ENCODE assay signal across 1 cellular context in the genomic region with DNA sequence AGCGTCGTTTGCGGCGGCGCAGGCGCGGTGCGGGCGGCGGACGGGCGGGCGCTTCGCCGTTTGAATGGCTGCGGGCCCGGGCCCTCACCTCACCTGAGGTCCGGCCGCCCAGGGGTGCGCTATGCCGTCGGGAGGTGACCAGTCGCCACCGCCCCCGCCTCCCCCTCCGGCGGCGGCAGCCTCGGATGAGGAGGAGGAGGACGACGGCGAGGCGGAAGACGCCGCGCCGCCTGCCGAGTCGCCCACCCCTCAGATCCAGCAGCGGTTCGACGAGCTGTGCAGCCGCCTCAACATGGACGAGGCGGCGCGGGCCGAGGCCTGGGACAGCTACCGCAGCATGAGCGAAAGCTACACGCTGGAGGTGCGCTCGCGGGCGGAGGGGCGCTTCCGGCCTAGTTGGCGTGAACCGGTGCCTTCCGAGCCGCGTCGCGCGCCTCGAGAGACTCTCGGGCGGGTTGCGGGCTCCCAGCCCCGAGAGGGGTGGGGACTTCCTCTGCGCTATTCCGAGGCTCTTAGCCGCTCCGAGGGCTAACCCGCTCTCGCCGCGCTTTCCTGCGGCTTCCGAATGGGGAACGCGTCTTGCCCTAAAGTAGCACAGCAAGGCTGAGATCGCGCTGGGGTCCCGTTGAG.
A peak's percentile ranks its signal among the peaks of the same experiment; 100 is the strongest.
TF ChIP-seq lines count a peak whose summit lies in the region.

A gene with protein sequence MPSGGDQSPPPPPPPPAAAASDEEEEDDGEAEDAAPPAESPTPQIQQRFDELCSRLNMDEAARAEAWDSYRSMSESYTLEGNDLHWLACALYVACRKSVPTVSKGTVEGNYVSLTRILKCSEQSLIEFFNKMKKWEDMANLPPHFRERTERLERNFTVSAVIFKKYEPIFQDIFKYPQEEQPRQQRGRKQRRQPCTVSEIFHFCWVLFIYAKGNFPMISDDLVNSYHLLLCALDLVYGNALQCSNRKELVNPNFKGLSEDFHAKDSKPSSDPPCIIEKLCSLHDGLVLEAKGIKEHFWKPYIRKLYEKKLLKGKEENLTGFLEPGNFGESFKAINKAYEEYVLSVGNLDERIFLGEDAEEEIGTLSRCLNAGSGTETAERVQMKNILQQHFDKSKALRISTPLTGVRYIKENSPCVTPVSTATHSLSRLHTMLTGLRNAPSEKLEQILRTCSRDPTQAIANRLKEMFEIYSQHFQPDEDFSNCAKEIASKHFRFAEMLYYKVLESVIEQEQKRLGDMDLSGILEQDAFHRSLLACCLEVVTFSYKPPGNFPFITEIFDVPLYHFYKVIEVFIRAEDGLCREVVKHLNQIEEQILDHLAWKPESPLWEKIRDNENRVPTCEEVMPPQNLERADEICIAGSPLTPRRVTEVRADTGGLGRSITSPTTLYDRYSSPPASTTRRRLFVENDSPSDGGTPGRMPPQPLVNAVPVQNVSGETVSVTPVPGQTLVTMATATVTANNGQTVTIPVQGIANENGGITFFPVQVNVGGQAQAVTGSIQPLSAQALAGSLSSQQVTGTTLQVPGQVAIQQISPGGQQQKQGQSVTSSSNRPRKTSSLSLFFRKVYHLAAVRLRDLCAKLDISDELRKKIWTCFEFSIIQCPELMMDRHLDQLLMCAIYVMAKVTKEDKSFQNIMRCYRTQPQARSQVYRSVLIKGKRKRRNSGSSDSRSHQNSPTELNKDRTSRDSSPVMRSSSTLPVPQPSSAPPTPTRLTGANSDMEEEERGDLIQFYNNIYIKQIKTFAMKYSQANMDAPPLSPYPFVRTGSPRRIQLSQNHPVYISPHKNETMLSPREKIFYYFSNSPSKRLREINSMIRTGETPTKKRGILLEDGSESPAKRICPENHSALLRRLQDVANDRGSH (plus strand): TSS at position 36 of the 630 bp plus-strand sequence. CDS start 86 bp downstream, at position 122.

TF ChIP-seq in HepG2, 621 proteins besides CTCF, POLR2A, EP300 and RAD21 (continued from another document):
- TF ChIP-seq, protein P1, sequence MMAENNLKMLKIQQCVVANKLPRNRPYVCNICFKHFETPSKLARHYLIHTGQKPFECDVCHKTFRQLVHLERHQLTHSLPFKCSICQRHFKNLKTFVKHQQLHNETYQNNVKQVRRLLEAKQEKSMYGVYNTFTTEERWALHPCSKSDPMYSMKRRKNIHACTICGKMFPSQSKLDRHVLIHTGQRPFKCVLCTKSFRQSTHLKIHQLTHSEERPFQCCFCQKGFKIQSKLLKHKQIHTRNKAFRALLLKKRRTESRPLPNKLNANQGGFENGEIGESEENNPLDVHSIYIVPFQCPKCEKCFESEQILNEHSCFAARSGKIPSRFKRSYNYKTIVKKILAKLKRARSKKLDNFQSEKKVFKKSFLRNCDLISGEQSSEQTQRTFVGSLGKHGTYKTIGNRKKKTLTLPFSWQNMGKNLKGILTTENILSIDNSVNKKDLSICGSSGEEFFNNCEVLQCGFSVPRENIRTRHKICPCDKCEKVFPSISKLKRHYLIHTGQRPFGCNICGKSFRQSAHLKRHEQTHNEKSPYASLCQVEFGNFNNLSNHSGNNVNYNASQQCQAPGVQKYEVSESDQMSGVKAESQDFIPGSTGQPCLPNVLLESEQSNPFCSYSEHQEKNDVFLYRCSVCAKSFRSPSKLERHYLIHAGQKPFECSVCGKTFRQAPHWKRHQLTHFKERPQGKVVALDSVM (CRISPR knock-in tag; IDR thresholded peaks at IDR 0.05), result peak; percentile 77
- TF ChIP-seq, protein P2, sequence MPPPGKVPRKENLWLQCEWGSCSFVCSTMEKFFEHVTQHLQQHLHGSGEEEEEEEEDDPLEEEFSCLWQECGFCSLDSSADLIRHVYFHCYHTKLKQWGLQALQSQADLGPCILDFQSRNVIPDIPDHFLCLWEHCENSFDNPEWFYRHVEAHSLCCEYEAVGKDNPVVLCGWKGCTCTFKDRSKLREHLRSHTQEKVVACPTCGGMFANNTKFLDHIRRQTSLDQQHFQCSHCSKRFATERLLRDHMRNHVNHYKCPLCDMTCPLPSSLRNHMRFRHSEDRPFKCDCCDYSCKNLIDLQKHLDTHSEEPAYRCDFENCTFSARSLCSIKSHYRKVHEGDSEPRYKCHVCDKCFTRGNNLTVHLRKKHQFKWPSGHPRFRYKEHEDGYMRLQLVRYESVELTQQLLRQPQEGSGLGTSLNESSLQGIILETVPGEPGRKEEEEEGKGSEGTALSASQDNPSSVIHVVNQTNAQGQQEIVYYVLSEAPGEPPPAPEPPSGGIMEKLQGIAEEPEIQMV (CRISPR knock-in tag; IDR thresholded peaks at IDR 0.05; ENCODE audit: low read depth), result peak; percentile 77
- peak; percentile 76 for TF ChIP-seq RFXAP (CRISPR knock-in tag; IDR thresholded peaks at IDR 0.05; ENCODE audit: borderline replicate concordance)
- peak; percentile 82 for TF ChIP-seq ZNF678 (CRISPR knock-in tag; IDR thresholded peaks at IDR 0.05)
- TF ChIP-seq ASH2L (IDR thresholded peaks at IDR 0.05; ENCODE audit: insufficient read length, low read depth, low read length), result no peak
- TF ChIP-seq ZNF546 (CRISPR knock-in tag; conservative IDR thresholded peaks at IDR 0.05), result peak; percentile 46; the same call in 1 of the 2 replicates
- TF ChIP-seq ZNF501 (CRISPR knock-in tag; IDR thresholded peaks at IDR 0.05), result peak; percentile 60; the same call in 1 of the 2 replicates
- TF ChIP-seq, protein P3, sequence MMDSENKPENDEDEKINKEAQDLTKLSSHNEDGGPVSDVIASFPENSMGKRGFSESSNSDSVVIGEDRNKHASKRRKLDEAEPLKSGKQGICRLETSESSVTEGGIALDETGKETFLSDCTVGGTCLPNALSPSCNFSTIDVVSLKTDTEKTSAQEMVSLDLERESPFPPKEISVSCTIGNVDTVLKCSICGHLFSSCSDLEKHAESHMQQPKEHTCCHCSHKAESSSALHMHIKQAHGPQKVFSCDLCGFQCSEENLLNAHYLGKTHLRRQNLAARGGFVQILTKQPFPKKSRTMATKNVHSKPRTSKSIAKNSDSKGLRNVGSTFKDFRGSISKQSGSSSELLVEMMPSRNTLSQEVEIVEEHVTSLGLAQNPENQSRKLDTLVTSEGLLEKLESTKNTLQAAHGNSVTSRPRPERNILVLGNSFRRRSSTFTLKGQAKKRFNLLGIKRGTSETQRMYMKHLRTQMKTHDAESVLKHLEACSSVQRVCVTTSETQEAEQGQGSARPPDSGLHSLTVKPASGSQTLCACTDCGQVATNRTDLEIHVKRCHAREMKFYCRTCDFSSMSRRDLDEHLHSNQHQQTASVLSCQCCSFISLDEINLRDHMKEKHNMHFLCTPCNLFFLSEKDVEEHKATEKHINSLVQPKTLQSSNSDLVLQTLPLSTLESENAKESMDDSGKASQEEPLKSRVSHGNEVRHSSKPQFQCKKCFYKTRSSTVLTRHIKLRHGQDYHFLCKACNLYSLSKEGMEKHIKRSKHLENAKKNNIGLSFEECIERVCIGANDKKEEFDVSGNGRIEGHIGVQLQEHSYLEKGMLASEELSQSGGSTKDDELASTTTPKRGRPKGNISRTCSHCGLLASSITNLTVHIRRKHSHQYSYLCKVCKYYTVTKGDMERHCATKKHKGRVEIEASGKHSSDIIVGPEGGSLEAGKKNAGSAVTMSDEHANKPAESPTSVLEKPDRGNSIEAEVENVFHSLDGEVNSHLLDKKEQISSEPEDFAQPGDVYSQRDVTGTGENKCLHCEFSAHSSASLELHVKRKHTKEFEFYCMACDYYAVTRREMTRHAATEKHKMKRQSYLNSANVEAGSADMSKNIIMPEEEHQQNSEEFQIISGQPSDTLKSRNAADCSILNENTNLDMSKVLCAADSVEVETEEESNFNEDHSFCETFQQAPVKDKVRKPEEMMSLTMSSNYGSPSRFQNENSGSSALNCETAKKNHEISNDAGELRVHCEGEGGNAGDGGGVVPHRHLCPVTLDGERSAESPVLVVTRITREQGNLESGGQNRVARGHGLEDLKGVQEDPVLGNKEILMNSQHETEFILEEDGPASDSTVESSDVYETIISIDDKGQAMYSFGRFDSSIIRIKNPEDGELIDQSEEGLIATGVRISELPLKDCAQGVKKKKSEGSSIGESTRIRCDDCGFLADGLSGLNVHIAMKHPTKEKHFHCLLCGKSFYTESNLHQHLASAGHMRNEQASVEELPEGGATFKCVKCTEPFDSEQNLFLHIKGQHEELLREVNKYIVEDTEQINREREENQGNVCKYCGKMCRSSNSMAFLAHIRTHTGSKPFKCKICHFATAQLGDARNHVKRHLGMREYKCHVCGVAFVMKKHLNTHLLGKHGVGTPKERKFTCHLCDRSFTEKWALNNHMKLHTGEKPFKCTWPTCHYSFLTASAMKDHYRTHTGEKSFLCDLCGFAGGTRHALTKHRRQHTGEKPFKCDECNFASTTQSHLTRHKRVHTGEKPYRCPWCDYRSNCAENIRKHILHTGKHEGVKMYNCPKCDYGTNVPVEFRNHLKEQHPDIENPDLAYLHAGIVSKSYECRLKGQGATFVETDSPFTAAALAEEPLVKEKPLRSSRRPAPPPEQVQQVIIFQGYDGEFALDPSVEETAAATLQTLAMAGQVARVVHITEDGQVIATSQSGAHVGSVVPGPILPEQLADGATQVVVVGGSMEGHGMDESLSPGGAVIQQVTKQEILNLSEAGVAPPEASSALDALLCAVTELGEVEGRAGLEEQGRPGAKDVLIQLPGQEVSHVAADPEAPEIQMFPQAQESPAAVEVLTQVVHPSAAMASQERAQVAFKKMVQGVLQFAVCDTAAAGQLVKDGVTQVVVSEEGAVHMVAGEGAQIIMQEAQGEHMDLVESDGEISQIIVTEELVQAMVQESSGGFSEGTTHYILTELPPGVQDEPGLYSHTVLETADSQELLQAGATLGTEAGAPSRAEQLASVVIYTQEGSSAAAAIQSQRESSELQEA (CRISPR knock-in tag; IDR thresholded peaks at IDR 0.05; ENCODE audit: not compliant biosample characterization), result peak; percentile 48
- TF ChIP-seq, protein P4, sequence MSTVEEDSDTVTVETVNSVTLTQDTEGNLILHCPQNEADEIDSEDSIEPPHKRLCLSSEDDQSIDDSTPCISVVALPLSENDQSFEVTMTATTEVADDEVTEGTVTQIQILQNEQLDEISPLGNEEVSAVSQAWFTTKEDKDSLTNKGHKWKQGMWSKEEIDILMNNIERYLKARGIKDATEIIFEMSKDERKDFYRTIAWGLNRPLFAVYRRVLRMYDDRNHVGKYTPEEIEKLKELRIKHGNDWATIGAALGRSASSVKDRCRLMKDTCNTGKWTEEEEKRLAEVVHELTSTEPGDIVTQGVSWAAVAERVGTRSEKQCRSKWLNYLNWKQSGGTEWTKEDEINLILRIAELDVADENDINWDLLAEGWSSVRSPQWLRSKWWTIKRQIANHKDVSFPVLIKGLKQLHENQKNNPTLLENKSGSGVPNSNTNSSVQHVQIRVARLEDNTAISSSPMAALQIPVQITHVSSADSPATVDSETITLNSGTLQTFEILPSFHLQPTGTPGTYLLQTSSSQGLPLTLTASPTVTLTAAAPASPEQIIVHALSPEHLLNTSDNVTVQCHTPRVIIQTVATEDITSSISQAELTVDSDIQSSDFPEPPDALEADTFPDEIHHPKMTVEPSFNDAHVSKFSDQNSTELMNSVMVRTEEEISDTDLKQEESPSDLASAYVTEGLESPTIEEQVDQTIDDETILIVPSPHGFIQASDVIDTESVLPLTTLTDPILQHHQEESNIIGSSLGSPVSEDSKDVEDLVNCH (CRISPR knock-in tag; IDR thresholded peaks at IDR 0.05), result peak; percentile 82; the same call in 1 of the 2 replicates
- peak; percentile 72; the same call in 1 of the 2 replicates for TF ChIP-seq FOXO1 (CRISPR knock-in tag; IDR thresholded peaks at IDR 0.05)
- no peak for TF ChIP-seq ELF3 (CRISPR knock-in tag; IDR thresholded peaks at IDR 0.05)
- TF ChIP-seq ZNF605 (CRISPR knock-in tag; IDR thresholded peaks at IDR 0.05), result peak; percentile 90; the same call in 1 of the 2 replicates
- TF ChIP-seq, protein P5, sequence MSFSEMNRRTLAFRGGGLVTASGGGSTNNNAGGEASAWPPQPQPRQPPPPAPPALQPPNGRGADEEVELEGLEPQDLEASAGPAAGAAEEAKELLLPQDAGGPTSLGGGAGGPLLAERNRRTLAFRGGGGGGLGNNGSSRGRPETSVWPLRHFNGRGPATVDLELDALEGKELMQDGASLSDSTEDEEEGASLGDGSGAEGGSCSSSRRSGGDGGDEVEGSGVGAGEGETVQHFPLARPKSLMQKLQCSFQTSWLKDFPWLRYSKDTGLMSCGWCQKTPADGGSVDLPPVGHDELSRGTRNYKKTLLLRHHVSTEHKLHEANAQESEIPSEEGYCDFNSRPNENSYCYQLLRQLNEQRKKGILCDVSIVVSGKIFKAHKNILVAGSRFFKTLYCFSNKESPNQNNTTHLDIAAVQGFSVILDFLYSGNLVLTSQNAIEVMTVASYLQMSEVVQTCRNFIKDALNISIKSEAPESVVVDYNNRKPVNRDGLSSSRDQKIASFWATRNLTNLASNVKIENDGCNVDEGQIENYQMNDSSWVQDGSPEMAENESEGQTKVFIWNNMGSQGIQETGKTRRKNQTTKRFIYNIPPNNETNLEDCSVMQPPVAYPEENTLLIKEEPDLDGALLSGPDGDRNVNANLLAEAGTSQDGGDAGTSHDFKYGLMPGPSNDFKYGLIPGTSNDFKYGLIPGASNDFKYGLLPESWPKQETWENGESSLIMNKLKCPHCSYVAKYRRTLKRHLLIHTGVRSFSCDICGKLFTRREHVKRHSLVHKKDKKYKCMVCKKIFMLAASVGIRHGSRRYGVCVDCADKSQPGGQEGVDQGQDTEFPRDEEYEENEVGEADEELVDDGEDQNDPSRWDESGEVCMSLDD (CRISPR knock-in tag; IDR thresholded peaks at IDR 0.05; ENCODE audit: borderline replicate concordance), result 0 out of 2 replicates have a peak, but pooled peaks have one; percentile 73
- TF ChIP-seq SAFB2 (CRISPR knock-in tag; IDR thresholded peaks at IDR 0.05; ENCODE audit: borderline replicate concordance, low read depth), result peak; percentile 86
- peak; percentile 51; the same call in 1 of the 2 replicates for TF ChIP-seq ISL2 (CRISPR knock-in tag; IDR thresholded peaks at IDR 0.05)
- peak; percentile 76 for TF ChIP-seq SPEN (CRISPR knock-in tag; IDR thresholded peaks at IDR 0.05; ENCODE audit: low read depth)
- 0 out of 2 replicates have a peak, but pooled peaks have one; percentile 87 for TF ChIP-seq ZZZ3 (CRISPR knock-in tag; IDR thresholded peaks at IDR 0.05; ENCODE audit: borderline replicate concordance)
- TF ChIP-seq TBX2 (CRISPR knock-in tag; IDR thresholded peaks at IDR 0.05; ENCODE audit: borderline replicate concordance), result peak; percentile 47
- TF ChIP-seq MTF1 (CRISPR knock-in tag; IDR thresholded peaks at IDR 0.05), result no peak
- TF ChIP-seq, protein P6, sequence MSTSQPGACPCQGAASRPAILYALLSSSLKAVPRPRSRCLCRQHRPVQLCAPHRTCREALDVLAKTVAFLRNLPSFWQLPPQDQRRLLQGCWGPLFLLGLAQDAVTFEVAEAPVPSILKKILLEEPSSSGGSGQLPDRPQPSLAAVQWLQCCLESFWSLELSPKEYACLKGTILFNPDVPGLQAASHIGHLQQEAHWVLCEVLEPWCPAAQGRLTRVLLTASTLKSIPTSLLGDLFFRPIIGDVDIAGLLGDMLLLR (CRISPR knock-in tag; IDR thresholded peaks at IDR 0.05), result peak; percentile 54; the same call in 1 of the 2 replicates
- peak; percentile 92 for TF ChIP-seq ZNF343 (CRISPR knock-in tag; IDR thresholded peaks at IDR 0.05)
- peak; percentile 92 for TF ChIP-seq ATF7-NPFF (CRISPR knock-in tag; IDR thresholded peaks at IDR 0.05; ENCODE audit: low read depth)
- 0 out of 2 replicates have a peak, but pooled peaks have one; percentile 19 for TF ChIP-seq ZNF12 (CRISPR knock-in tag; IDR thresholded peaks at IDR 0.05)
- peak; percentile 61; the same call in 1 of the 2 replicates for TF ChIP-seq ZBTB20 (CRISPR knock-in tag; IDR thresholded peaks at IDR 0.05; ENCODE audit: borderline replicate concordance, low read depth)
- peak; percentile 85; the same call in 1 of the 2 replicates for TF ChIP-seq ZNF614 (CRISPR knock-in tag; IDR thresholded peaks at IDR 0.05; ENCODE audit: borderline replicate concordance)
- TF ChIP-seq, protein P7, sequence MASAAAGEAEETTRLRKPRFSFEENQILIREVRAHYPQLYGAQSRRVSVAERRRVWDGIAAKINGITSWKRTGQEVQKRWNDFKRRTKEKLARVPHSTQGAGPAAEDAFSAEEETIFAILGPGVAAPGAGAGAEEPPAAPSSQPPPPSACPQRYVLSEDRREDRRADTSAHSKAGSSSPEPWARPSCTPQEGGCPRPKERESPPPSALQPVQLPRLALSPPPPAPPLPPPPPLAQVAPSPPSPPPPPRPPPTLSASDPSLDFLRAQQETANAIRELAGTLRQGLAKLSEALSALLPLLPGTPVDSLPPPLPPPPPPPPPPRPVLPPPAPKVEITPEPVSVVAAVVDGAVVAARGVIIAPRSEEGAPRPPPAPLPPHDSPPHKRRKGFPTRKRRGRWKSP (CRISPR knock-in tag; IDR thresholded peaks at IDR 0.05), result peak; percentile 1; the same call in 1 of the 2 replicates
